In the genomic region with DNA sequence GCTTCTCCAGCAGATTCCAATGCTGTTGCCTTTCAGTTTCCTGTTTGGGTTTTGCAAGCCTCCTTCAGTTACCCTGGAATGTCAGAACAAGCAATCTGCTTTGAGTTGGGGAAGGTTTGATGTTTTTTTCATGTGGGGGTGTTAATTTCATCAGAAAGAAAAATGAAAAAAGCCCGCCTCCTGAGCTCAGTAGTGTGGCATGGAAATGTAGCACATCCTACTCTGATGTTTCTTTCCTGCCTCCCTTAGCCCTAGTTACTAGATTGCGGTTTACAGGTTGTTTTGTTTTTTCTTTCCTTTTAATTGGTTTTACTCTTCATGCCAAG, we compare ENCODE assay signal across 15 cellular contexts. TPM values are rescaled to one million over a fixed set of nuclear protein-coding genes. Genes with fewer than 3 reads are reported as not detected.
DNase-seq lines count a peak whose midpoint lies in the region; ATAC-seq and TF ChIP-seq lines count a peak whose summit lies in the region.
"Had no signal": no experiment of that assay in that cellular context is flagged by ENCODE, and none has a peak within 500 bp of the region (broad histone marks: within the 10 kb centered on the region; RNA-seq: fewer than 3 reads in every experiment).

No MANE protein-coding gene starts in this region.

- H3K36me3 Mint-ChIP-seq in activated CD8-positive, alpha-beta T cell treated with anti-CD3 and anti-CD28 coated beads for 36 hours (ENCODE audit: low read depth), result no peaks in the 10 kb centered on the region
- H3K36me3 Mint-ChIP-seq in activated CD8-positive, alpha-beta T cell treated with anti-CD3 and anti-CD28 coated beads, Interleukin-2, amount 10 ng/mL, durations not matched to agents 7 days and 5 days (ENCODE audit: low read depth), result no peaks in the 10 kb centered on the region

- H3K4me3 ChIP-seq in brain microvascular endothelial cell (ENCODE audit: low read depth, low read length) (no peak overlapping the region), smooth muscle cell (no peak overlapping the region), osteoblast (ENCODE audit: insufficient read depth, low read length) (no peak overlapping the region)
- H3K4me3 ChIP-seq: gastrocnemius medialis, ovary had no signal

- H3K79me2 ChIP-seq in smooth muscle cell (ENCODE audit: low read depth) (no peaks in the 10 kb centered on the region), osteoblast (ENCODE audit: insufficient read depth, low read length) (no peaks in the 10 kb centered on the region)

- TF ChIP-seq CTCF in activated CD8-positive, alpha-beta T cell treated with anti-CD3 and anti-CD28 coated beads for 36 hours (IDR thresholded peaks at IDR 0.05), result no peak
- TF ChIP-seq CTCF in brain microvascular endothelial cell (IDR thresholded peaks at IDR 0.05; ENCODE audit: low read depth, low read length, missing control alignments) (no peak), smooth muscle cell (IDR thresholded peaks at IDR 0.05; ENCODE audit: borderline replicate concordance, insufficient read depth, poor library complexity, severe bottlenecking) (no peak), osteoblast (IDR thresholded peaks at IDR 0.05; ENCODE audit: extremely low read depth, low read depth, low read length) (no peak)

- H3K9ac ChIP-seq in smooth muscle cell (ENCODE audit: low read depth), result no peak overlapping the region

- H3K27me3 Mint-ChIP-seq in activated CD8-positive, alpha-beta T cell treated with anti-CD3 and anti-CD28 coated beads for 36 hours, result no peaks in the 10 kb centered on the region
- no peaks in the 10 kb centered on the region for H3K27me3 Mint-ChIP-seq in activated CD8-positive, alpha-beta T cell treated with anti-CD3 and anti-CD28 coated beads, Interleukin-2, amount 10 ng/mL, durations not matched to agents 7 days and 5 days (ENCODE audit: low read depth)
- H3K27me3 Mint-ChIP-seq: dendritic cell treated with granulocyte-macrophage colony-stimulating factor and Interleukin-4, amounts not matched to agents 40 ng/mL and 50 ng/mL, for 4 days had no signal

- no peaks in the 10 kb centered on the region for H3K9me3 Mint-ChIP-seq in activated CD8-positive, alpha-beta T cell treated with anti-CD3 and anti-CD28 coated beads for 36 hours
- H3K9me3 Mint-ChIP-seq in activated CD8-positive, alpha-beta T cell treated with anti-CD3 and anti-CD28 coated beads, Interleukin-2, amount 10 ng/mL, durations not matched to agents 7 days and 5 days (ENCODE audit: insufficient read depth), result no peaks in the 10 kb centered on the region
- H3K9me3 Mint-ChIP-seq: dendritic cell treated with granulocyte-macrophage colony-stimulating factor and Interleukin-4, amounts not matched to agents 40 ng/mL and 50 ng/mL, for 4 days had no signal

- no peaks in the 10 kb centered on the region for H4K20me1 ChIP-seq in smooth muscle cell (ENCODE audit: low read depth)
- no peaks in the 10 kb centered on the region for H4K20me1 ChIP-seq in osteoblast (ENCODE audit: insufficient read depth, low read length)

- in situ Hi-C loops in brain microvascular endothelial cell (cut with HindIII; ENCODE audit: low pct_ligation_motif_present, low sequenced_read_pairs), result no loop called here

- H3K27ac Mint-ChIP-seq in activated CD8-positive, alpha-beta T cell treated with anti-CD3 and anti-CD28 coated beads for 36 hours, result peak overlapping the region; percentile 68
- no peak overlapping the region for H3K27ac Mint-ChIP-seq in activated CD8-positive, alpha-beta T cell treated with anti-CD3 and anti-CD28 coated beads, Interleukin-2, amount 10 ng/mL, durations not matched to agents 7 days and 5 days
- H3K27ac Mint-ChIP-seq: dendritic cell treated with granulocyte-macrophage colony-stimulating factor and Interleukin-4, amounts not matched to agents 40 ng/mL and 50 ng/mL, for 4 days had no signal

- H3K4me2 ChIP-seq in smooth muscle cell, result no peak overlapping the region
- no peak overlapping the region for H3K4me2 ChIP-seq in osteoblast (ENCODE audit: insufficient read depth, low read length)

- no peaks in the 10 kb centered on the region for H3F3A ChIP-seq in smooth muscle cell (ENCODE audit: low read depth)

- H2AFZ ChIP-seq in smooth muscle cell (ENCODE audit: low read depth) (peak overlapping the region; percentile 13), osteoblast (ENCODE audit: low read length) (no peak overlapping the region)

- H3K36me3 ChIP-seq in brain microvascular endothelial cell (replicated peaks) (no peaks in the 10 kb centered on the region), smooth muscle cell (ENCODE audit: low read depth) (no peaks in the 10 kb centered on the region), osteoblast (ENCODE audit: insufficient read depth, low read length) (no peaks in the 10 kb centered on the region)
- H3K36me3 ChIP-seq: gastrocnemius medialis, ovary had no signal

- WGBS in smooth muscle cell (ENCODE audit: low lambda C conversion rate), result 77% methylated on average over 2 of the region's 2 CpGs

- H3K27me3 ChIP-seq in brain microvascular endothelial cell (replicated peaks) (no peaks in the 10 kb centered on the region), smooth muscle cell (ENCODE audit: low read depth) (no peaks in the 10 kb centered on the region), osteoblast (ENCODE audit: insufficient read depth, low read length) (no peaks in the 10 kb centered on the region)
- H3K27me3 ChIP-seq: gastrocnemius medialis, ovary had no signal

- CTCF ChIA-PET in activated CD8-positive, alpha-beta T cell treated with anti-CD3 and anti-CD28 coated beads for 36 hours (lab: Charles Lee), result interaction anchor here (0.9 to 4.4 kb wide), 3 partner anchors 10 to 28 kb away, joined by 3 to 29 read pairs (median 10); no protein-coding TSS in a partner anchor
- CTCF ChIA-PET in activated CD8-positive, alpha-beta T cell treated with anti-CD3 and anti-CD28 coated beads, Interleukin-2, amount 10 ng/mL, durations not matched to agents 7 days and 5 days (lab: Charles Lee), result interaction anchor here (0.9 to 3.5 kb wide), 5 partner anchors 9 to 147 kb away, joined by 3 to 23 read pairs (median 10); no protein-coding TSS in a partner anchor

- peak; percentile 61 for ATAC-seq in activated CD8-positive, alpha-beta T cell treated with anti-CD3 and anti-CD28 coated beads for 36 hours
- ATAC-seq in activated CD8-positive, alpha-beta T cell treated with anti-CD3 and anti-CD28 coated beads, Interleukin-2, amount 10 ng/mL, durations not matched to agents 7 days and 5 days, result no peak
- peak; percentile 28 for ATAC-seq in HG03354 (IDR thresholded peaks at IDR 0.05; ENCODE audit: poor library complexity, severe bottlenecking, unreplicated experiment)
- ATAC-seq in esophagus mucosa, result no peak
- ATAC-seq: gastrocnemius medialis, PC-3 had no signal

- H3K4me1 Mint-ChIP-seq in activated CD8-positive, alpha-beta T cell treated with anti-CD3 and anti-CD28 coated beads for 36 hours (ENCODE audit: low read depth), result peaks cover 22% of the 10 kb centered on the region
- peaks cover 11% of the 10 kb centered on the region for H3K4me1 Mint-ChIP-seq in activated CD8-positive, alpha-beta T cell treated with anti-CD3 and anti-CD28 coated beads, Interleukin-2, amount 10 ng/mL, durations not matched to agents 7 days and 5 days (ENCODE audit: low read depth)

- H3K4me3 Mint-ChIP-seq in activated CD8-positive, alpha-beta T cell treated with anti-CD3 and anti-CD28 coated beads for 36 hours, result no peak overlapping the region
- no peak overlapping the region for H3K4me3 Mint-ChIP-seq in activated CD8-positive, alpha-beta T cell treated with anti-CD3 and anti-CD28 coated beads, Interleukin-2, amount 10 ng/mL, durations not matched to agents 7 days and 5 days
- H3K4me3 Mint-ChIP-seq: dendritic cell treated with granulocyte-macrophage colony-stimulating factor and Interleukin-4, amounts not matched to agents 40 ng/mL and 50 ng/mL, for 4 days had no signal

- H3K4me1 ChIP-seq in smooth muscle cell (ENCODE audit: low read depth) (no peaks in the 10 kb centered on the region), osteoblast (ENCODE audit: insufficient read depth, low read length) (no peaks in the 10 kb centered on the region)

- H3K9me3 ChIP-seq in smooth muscle cell (replicated peaks; ENCODE audit: low read depth) (no peaks in the 10 kb centered on the region), osteoblast (ENCODE audit: low read depth, low read length) (no peaks in the 10 kb centered on the region)
- H3K9me3 ChIP-seq: gastrocnemius medialis, ovary had no signal

- DNase-seq in activated CD8-positive, alpha-beta T cell treated with anti-CD3 and anti-CD28 coated beads for 36 hours, result no peak
- no peak for DNase-seq in activated CD8-positive, alpha-beta T cell treated with anti-CD3 and anti-CD28 coated beads, Interleukin-2, amount 10 ng/mL, durations not matched to agents 7 days and 5 days
- peak; percentile 18 for DNase-seq in brain microvascular endothelial cell
- no peak for DNase-seq in smooth muscle cell (lab: John Stamatoyannopoulos, UW; ENCODE audit: unreplicated experiment)
- no peak for DNase-seq in osteoblast (ENCODE audit: insufficient read length, low spot score, missing footprints)
- no peak for DNase-seq in GOT3 (lab: John Stamatoyannopoulos, UW)
- DNase-seq: activated T-cell treated with anti-CD3 and anti-CD28 coated beads, Interleukin-2, amount 50 U/mL, for 1 hour; gastrocnemius medialis; NCI-H446 treated with DMSO at 0.1 percent for 48 hours; ovary; PC-3 had no signal

- POLR2A ChIA-PET in activated CD8-positive, alpha-beta T cell treated with anti-CD3 and anti-CD28 coated beads for 36 hours (lab: Charles Lee), result interaction anchor here (1.0 to 2.0 kb wide), 6 partner anchors 9 to 1051 kb away, joined by 3 to 5 read pairs (median 3); no protein-coding TSS in a partner anchor
- POLR2A ChIA-PET in activated CD8-positive, alpha-beta T cell treated with anti-CD3 and anti-CD28 coated beads, Interleukin-2, amount 10 ng/mL, durations not matched to agents 7 days and 5 days (lab: Charles Lee), result interaction anchor here (0.6 kb wide), 1 partner anchor 76 kb away, joined by 3 read pairs; no protein-coding TSS in a partner anchor

- intact Hi-C loops in activated CD8-positive, alpha-beta T cell treated with anti-CD3 and anti-CD28 coated beads for 36 hours (cut with micrococcal nuclease), result no loop called here

- H3K27ac ChIP-seq in brain microvascular endothelial cell (no peak overlapping the region), smooth muscle cell (ENCODE audit: low read depth) (no peak overlapping the region), osteoblast (ENCODE audit: low read depth, low read length) (no peak overlapping the region)
- H3K27ac ChIP-seq: gastrocnemius medialis, ovary had no signal

RNA-seq across cellular contexts. Expression of gene IFNG-AS1, which starts 22.6 kb away (rescaled TPM):
- total RNA-seq in activated CD8-positive, alpha-beta T cell treated with anti-CD3 and anti-CD28 coated beads for 36 hours, result under 1 TPM in 1 of 2 experiments, not detected in 1; 0.25 TPM
- under 1 TPM in 1 of 2 experiments, not detected in 1; 0.21 TPM for total RNA-seq in activated CD8-positive, alpha-beta T cell treated with anti-CD3 and anti-CD28 coated beads, Interleukin-2, amount 10 ng/mL, durations not matched to agents 7 days and 5 days
- total RNA-seq in smooth muscle cell (0.49 and 0.76 TPM in 2 replicates), osteoblast (under 0.01 and 0.29 TPM in 2 replicates), esophagus mucosa (not detected)
- polyA plus RNA-seq in smooth muscle cell, result 0.11 TPM in 1 of 2 replicates, not detected in the other
- total RNA-seq: A172, gastrocnemius medialis, ovary, PC-3 had no signal
- polyA plus RNA-seq: ovary had no signal

Comparison
In these comparisons a context has a peak if more than half of its experiments do, and no peak if none do; other contexts are left out.
1. ATAC-seq: peak in activated CD8-positive, alpha-beta T cell treated with anti-CD3 and anti-CD28 coated beads for 36 hours (single experiment) and HG03354 (single experiment); none in activated CD8-positive, alpha-beta T cell treated with anti-CD3 and anti-CD28 coated beads, Interleukin-2, amount 10 ng/mL, durations not matched to agents 7 days and 5 days (single experiment) and esophagus mucosa (single experiment).